8 cellular contexts compared by ENCODE assay signal in genomic region chr12:101490286-101490920, GRCh38. TPM values are rescaled to one million over a fixed set of nuclear protein-coding genes. Genes with fewer than 3 reads are reported as not detected.
A peak's percentile ranks its signal among the peaks of the same experiment; 100 is the strongest.
DNase-seq lines count a peak whose midpoint lies in the region; ATAC-seq and TF ChIP-seq lines count a peak whose summit lies in the region.

No MANE protein-coding gene starts in this region.

- H3K36me3 ChIP-seq in HAP-1 (replicated peaks) = no peaks in the 10 kb centered on the region

- H3K4me1 ChIP-seq in HAP-1 = no peaks in the 10 kb centered on the region

- DNase-seq in DMS53 (lab: John Stamatoyannopoulos, UW) (peak; percentile 84), HAP-1 (ENCODE audit: low spot score in 2 of 2) (peak; percentile 31 to 51), NCI-H526 (lab: John Stamatoyannopoulos, UW) (peak; percentile 53 to 73), epithelial cell of proximal tubule (ENCODE audit: low read depth) (peak; percentile 2), renal cortical epithelial cell (ENCODE audit: low read depth) (peak; percentile 21)

- H3K9me3 ChIP-seq in HAP-1 = no peaks in the 10 kb centered on the region

- 0 out of 2 replicates have a peak, but pooled peaks cover 2% of the 10 kb centered on the region for H3K27me3 ChIP-seq in HAP-1 (ENCODE audit: low read depth)

- in situ Hi-C loops in HAP-1 (cut with MboI; ENCODE audit: low sequenced_read_pairs) = no loop called here

- peak; percentile 69 for TF ChIP-seq CTCF in epithelial cell of proximal tubule (conservative IDR thresholded peaks at IDR 0.05; ENCODE audit: low read depth, low read length)

- ATAC-seq in HG03460 (IDR thresholded peaks at IDR 0.05; ENCODE audit: unreplicated experiment) (no peak), GM19397 (IDR thresholded peaks at IDR 0.05; ENCODE audit: unreplicated experiment) (no peak), GM18907 (IDR thresholded peaks at IDR 0.05; ENCODE audit: unreplicated experiment) (no peak)

- H3K4me3 ChIP-seq in HAP-1 (no peak overlapping the region), epithelial cell of proximal tubule (ENCODE audit: low read depth, low read length) (no peak overlapping the region)

RNA-seq across cellular contexts. Expression of gene SPIC, which starts 15.3 kb away (rescaled TPM):
- total RNA-seq in epithelial cell of proximal tubule (not detected in 2 replicates), renal cortical epithelial cell (not detected in 2 replicates)

Comparison
In these comparisons a context has a peak if more than half of its experiments do, and no peak if none do; other contexts are left out.
1. DNase-seq: peak in every context shown above with its lines; median percentile 84 in DMS53; 63 in NCI-H526; 41 in HAP-1; 21 in renal cortical epithelial cell; 2 in epithelial cell of proximal tubule.